Comparison of ENCODE assay signal across 9 cellular contexts in the genomic region with DNA sequence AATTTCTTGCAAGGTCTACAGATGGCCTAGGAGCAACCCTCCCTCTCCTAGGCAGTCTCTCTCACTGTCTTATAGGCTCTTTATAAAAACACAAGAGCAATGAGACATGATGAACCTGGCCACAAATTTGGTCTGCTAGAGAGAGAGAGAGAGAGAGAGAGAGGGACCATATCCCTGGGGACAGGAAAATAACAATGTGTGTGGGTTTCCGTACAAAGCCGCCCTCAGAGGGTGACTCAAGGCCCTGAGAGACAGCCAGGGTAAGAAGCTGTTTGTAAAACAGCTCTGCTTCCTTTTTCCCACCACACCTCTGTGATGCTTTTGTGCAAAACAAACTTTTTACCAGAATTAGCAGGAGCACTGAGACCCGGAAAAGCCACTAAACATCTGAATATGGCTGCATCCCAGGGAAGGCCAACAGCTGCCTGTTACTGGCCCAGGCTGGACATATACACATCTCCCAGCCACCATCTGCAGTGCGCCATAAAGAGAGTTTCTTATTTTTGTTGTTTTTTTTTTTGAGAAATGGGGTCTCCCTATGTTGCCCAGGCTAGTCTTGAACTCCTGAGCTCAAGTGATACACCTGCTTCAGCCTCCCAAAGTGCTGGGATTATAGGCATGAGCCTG. TPM values are rescaled to one million over a fixed set of nuclear protein-coding genes. Genes with fewer than 3 reads are reported as not detected.
A peak's percentile ranks its signal among the peaks of the same experiment; 100 is the strongest.
DNase-seq lines count a peak whose midpoint lies in the region; ATAC-seq and TF ChIP-seq lines count a peak whose summit lies in the region.
"Had no signal": no experiment of that assay in that cellular context is flagged by ENCODE, and none has a peak within 500 bp of the region (broad histone marks: within the 10 kb centered on the region; RNA-seq: fewer than 3 reads in every experiment).

No MANE protein-coding gene starts in this region.

- H3K4me3 ChIP-seq in fibroblast of mammary gland (ENCODE audit: control insufficient read depth, low read depth, low read length), result no peak overlapping the region
- H3K4me3 ChIP-seq in subcutaneous abdominal adipose tissue (ENCODE audit: low read depth in 1 of 5, low read length in 5 of 5), result no peak overlapping the region
- H3K4me3 ChIP-seq in sigmoid colon, result no peak overlapping the region

- intact Hi-C loops in sigmoid colon (cut with DNase I), result no loop called here

- no peak for TF ChIP-seq EP300 in sigmoid colon (IDR thresholded peaks at IDR 0.05)

- peaks cover 3 to 28% (median 8%) of the 10 kb centered on the region in 5 donors for H3K4me1 ChIP-seq in subcutaneous abdominal adipose tissue (ENCODE audit: control insufficient read depth in 5 of 5, insufficient read depth in 5 of 5, low read length in 5 of 5)
- H3K4me1 ChIP-seq in sigmoid colon, result peaks cover 0 to 10% (median 2%) of the 10 kb centered on the region in 4 donors

- peak; percentile 69 to 77 for DNase-seq in activated CD4-positive, alpha-beta T cell treated with anti-CD3 and anti-CD28 coated beads for 4 hours
- peak; percentile 59 for DNase-seq in fibroblast of mammary gland (ENCODE audit: low read depth)
- no peak for DNase-seq in COLO829 (ENCODE audit: low spot score)
- DNase-seq in Ammon's horn (ENCODE audit: low spot score), result no peak
- no peak for DNase-seq in sigmoid colon

- TF ChIP-seq CTCF in fibroblast of mammary gland (conservative IDR thresholded peaks at IDR 0.05; ENCODE audit: control insufficient read depth, insufficient read depth, low read depth, low read length) (no peak), sigmoid colon (IDR thresholded peaks at IDR 0.05) (no peak)

- 49 to 82% methylated on average over 4 of the region's 4 CpGs for WGBS in sigmoid colon, 2 donors

- no peaks in the 10 kb centered on the region for H3K9me3 ChIP-seq in subcutaneous abdominal adipose tissue (ENCODE audit: control insufficient read depth in 5 of 5, low read length in 5 of 5)
- no peaks in the 10 kb centered on the region for H3K9me3 ChIP-seq in sigmoid colon

- TF ChIP-seq POLR2A in sigmoid colon (IDR thresholded peaks at IDR 0.05), result no peak

- peak overlapping the region in 2 of 5 donors; percentile 44 to 69 for H3K9ac ChIP-seq in subcutaneous abdominal adipose tissue (ENCODE audit: low read length in 5 of 5)

- peak overlapping the region; percentile 72 for H3K27ac ChIP-seq in subcutaneous abdominal adipose tissue (ENCODE audit: low read depth, low read length)
- peak overlapping the region in 1 of 4 donors; percentile 40 for H3K27ac ChIP-seq in sigmoid colon
- H3K27ac ChIP-seq: HL-60 had no signal

- peak; percentile 53 for ATAC-seq in HG02852 (IDR thresholded peaks at IDR 0.05; ENCODE audit: unreplicated experiment)

- H3K27me3 ChIP-seq in subcutaneous abdominal adipose tissue (ENCODE audit: control insufficient read depth in 5 of 5, insufficient read depth in 4 of 5, low read length in 5 of 5) (peaks cover 0 to 5% (median 0%) of the 10 kb centered on the region in 5 donors), sigmoid colon (no peaks in the 10 kb centered on the region)

- H3K36me3 ChIP-seq in subcutaneous abdominal adipose tissue (ENCODE audit: control insufficient read depth in 5 of 5, insufficient read depth in 5 of 5, low read length in 5 of 5), result no peaks in the 10 kb centered on the region
- no peaks in the 10 kb centered on the region for H3K36me3 ChIP-seq in sigmoid colon

RNA-seq across cellular contexts. Expression of gene GIMAP5, which starts 18.4 kb away (rescaled TPM):
- 10 to 100 TPM; 17.2 to 30.7 (median 18.5) TPM for total RNA-seq in sigmoid colon
- 10 to 100 TPM in 1 of 3 donors, 1 to 10 TPM in 2; 7.9 to 39.4 (median 9.6) TPM for polyA plus RNA-seq in sigmoid colon
- total RNA-seq: bronchial epithelial cell had no signal

RNA-seq across cellular contexts. Expression of gene GIMAP1, which starts 39.2 kb away (rescaled TPM):
- total RNA-seq in sigmoid colon, result 1 to 10 TPM; 3.7 to 6.4 (median 5.1) TPM
- 10 to 100 TPM in 1 of 3 donors, 1 to 10 TPM in 2; 1.6 to 10.3 (median 1.8) TPM for polyA plus RNA-seq in sigmoid colon
- total RNA-seq: bronchial epithelial cell had no signal

RNA-seq across cellular contexts. Expression of gene TMEM176B, which starts 44.6 kb away (rescaled TPM):
- total RNA-seq in sigmoid colon, result 10 to 100 TPM; 47.4 to 52.3 (median 48.3) TPM
- 100 to 1,000 TPM; 144 to 246 (median 151) TPM for polyA plus RNA-seq in sigmoid colon
- total RNA-seq: bronchial epithelial cell had no signal

RNA-seq across cellular contexts. Expression of gene TMEM176A, which starts 45.0 kb away (rescaled TPM):
- 10 to 100 TPM; 19.9 to 28.1 (median 24.1) TPM for total RNA-seq in sigmoid colon
- polyA plus RNA-seq in sigmoid colon, result 100 to 1,000 TPM; 126 to 150 (median 127) TPM

Comparison
In these comparisons a context has a peak if more than half of its experiments do, and no peak if none do; other contexts are left out.
1. DNase-seq: peak in activated CD4-positive, alpha-beta T cell treated with anti-CD3 and anti-CD28 coated beads for 4 hours (2 of 2) and fibroblast of mammary gland (single experiment); none in COLO829 (single experiment), Ammon's horn (single experiment) and sigmoid colon (single experiment).